Comparison of ENCODE assay signal across 8 cellular contexts in the genomic region with DNA sequence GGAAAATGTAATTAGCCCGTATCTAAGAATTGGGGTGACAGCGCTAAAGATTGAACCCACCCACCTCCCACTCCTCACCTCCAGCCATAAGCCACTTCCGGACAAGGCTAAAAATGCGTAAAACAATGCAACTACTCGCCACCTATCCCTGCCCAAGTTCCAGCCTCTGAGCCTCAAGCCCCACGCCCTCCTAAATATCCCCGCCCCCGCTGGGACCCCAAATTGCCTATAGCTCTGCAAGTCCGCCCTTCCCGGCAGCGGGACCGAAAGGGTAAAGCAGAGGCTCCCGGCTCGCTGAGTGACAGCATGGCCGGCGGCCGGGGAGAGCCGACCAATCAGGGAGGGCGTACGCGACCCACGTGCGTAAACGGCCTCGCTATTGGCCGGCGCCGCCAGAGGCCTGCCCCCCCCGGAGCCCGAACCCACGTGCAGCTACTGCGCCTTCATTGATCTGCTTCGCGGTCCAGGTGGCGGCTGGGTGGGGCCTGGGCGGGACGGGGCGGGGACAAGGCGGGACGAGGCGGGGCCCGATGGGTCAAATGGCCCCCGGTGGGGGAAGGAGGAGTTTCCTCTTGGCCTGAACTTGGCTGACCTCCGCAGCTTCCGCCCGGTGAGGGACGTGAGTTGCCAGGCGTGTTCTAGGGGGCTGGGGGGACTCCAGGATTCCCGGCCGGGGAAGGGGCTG. TPM values are rescaled to one million over a fixed set of nuclear protein-coding genes. Genes with fewer than 3 reads are reported as not detected.
A peak's percentile ranks its signal among the peaks of the same experiment; 100 is the strongest.
DNase-seq lines count a peak whose midpoint lies in the region; ATAC-seq and TF ChIP-seq lines count a peak whose summit lies in the region.

A gene (plus strand): TSS at position 564 of the 685 bp plus-strand sequence. CDS start 670 bp downstream, outside the sequence.

- H3K4me1 ChIP-seq in PC-3 (ENCODE audit: insufficient read depth, low read length) = no peaks in the 10 kb centered on the region
- peaks cover 57 to 74% (median 71%) of the 10 kb centered on the region in 4 donors for H3K4me1 ChIP-seq in esophagus muscularis mucosa

- H3K9me3 ChIP-seq in PC-3 (ENCODE audit: low read length) = no peaks in the 10 kb centered on the region
- no peaks in the 10 kb centered on the region for H3K9me3 ChIP-seq in esophagus muscularis mucosa

- intact Hi-C loops in PC-3 (cut with micrococcal nuclease) = no loop called here
- intact Hi-C loops in esophagus muscularis mucosa (cut with DNase I) = no loop called here

- H3K9me3 Mint-ChIP-seq in activated T-cell treated with anti-CD3 and anti-CD28 coated beads, Interleukin-2, amount 50 U/mL, for 24 hours = no peaks in the 10 kb centered on the region

- no peak for TF ChIP-seq POLR2A in esophagus muscularis mucosa (IDR thresholded peaks at IDR 0.05; ENCODE audit: low read depth)

- H3K27me3 ChIP-seq in PC-3 (ENCODE audit: low read length) = no peaks in the 10 kb centered on the region
- no peaks in the 10 kb centered on the region for H3K27me3 ChIP-seq in esophagus muscularis mucosa

- BruUV-seq in PC-3 (replicated peaks; lab: Mats Ljungman, UMichigan) = no TSS peak

- peak within 1 kb of the TSS; percentile 80 for H3K4me3 ChIP-seq in Jurkat, Clone E6-1 (ENCODE audit: low read length)
- H3K4me3 ChIP-seq in PC-3 (ENCODE audit: low read length) = peak within 1 kb of the TSS; percentile 86
- peak within 1 kb of the TSS; percentile 50 to 61 (median 52) for H3K4me3 ChIP-seq in esophagus muscularis mucosa

- H3K27ac Mint-ChIP-seq in activated T-cell treated with anti-CD3 and anti-CD28 coated beads, Interleukin-2, amount 50 U/mL, for 24 hours = peak within 1 kb of the TSS; percentile 91

- peak within 1 kb of the TSS; percentile 86 for H3K4me3 Mint-ChIP-seq in activated T-cell treated with anti-CD3 and anti-CD28 coated beads, Interleukin-2, amount 50 U/mL, for 24 hours

- peak within 1 kb of the TSS; percentile 94 for H3K4me2 ChIP-seq in PC-3 (ENCODE audit: low read length)

- H2AFZ ChIP-seq in PC-3 (ENCODE audit: low read length) = peak within 1 kb of the TSS; percentile 99

- peaks cover 9% of the 10 kb centered on the region for H3K27me3 Mint-ChIP-seq in activated T-cell treated with anti-CD3 and anti-CD28 coated beads, Interleukin-2, amount 50 U/mL, for 24 hours

- CTCF ChIA-PET in PC-3 (lab: Charles Lee) = interaction anchor here (0.6 kb wide), 2 partner anchors 8 to 24 kb away, joined by 3 read pairs; no protein-coding TSS in a partner anchor

- no peak within 1 kb of the TSS for H3K27ac ChIP-seq in PC-3 (ENCODE audit: low read length)
- H3K27ac ChIP-seq in esophagus muscularis mucosa (replicated peaks in 1 of 4) = peak within 1 kb of the TSS; percentile 61 to 67 (median 66)

- H3K36me3 ChIP-seq in PC-3 (ENCODE audit: low read depth, low read length) (no peaks in the 10 kb centered on the region), esophagus muscularis mucosa (no peaks in the 10 kb centered on the region)

- H3K36me3 Mint-ChIP-seq in activated T-cell treated with anti-CD3 and anti-CD28 coated beads, Interleukin-2, amount 50 U/mL, for 24 hours (ENCODE audit: low read depth) = peaks cover 2% of the 10 kb centered on the region

- no peak for TF ChIP-seq EP300 in esophagus muscularis mucosa (IDR thresholded peaks at IDR 0.05)

- peak; percentile 79 for DNase-seq in DMS53 treated with DMSO at 0.1 percent for 48 hours (lab: John Stamatoyannopoulos, UW; ENCODE audit: unreplicated experiment)
- peak; percentile 92 for DNase-seq in Jurkat, Clone E6-1 (ENCODE audit: low read depth, low spot score)
- DNase-seq in PC-3 = peak; percentile 91
- DNase-seq in activated T-cell treated with anti-CD3 and anti-CD28 coated beads, Interleukin-2, amount 50 U/mL, for 24 hours = peak; percentile 95
- peak; percentile 99 for DNase-seq in esophagus muscularis mucosa (ENCODE audit: extremely low spot score)
- peak; percentile 90 for DNase-seq in myocyte (ENCODE audit: low read depth)
- peak; percentile 79 for DNase-seq in stimulated activated CD8-positive, alpha-beta memory T cell treated with anti-CD3 and anti-CD28 coated beads, Interleukin-7, amount 100 ng/mL, for 24 hours (ENCODE audit: low read depth)

- WGBS in esophagus muscularis mucosa = 0% methylated on average over 5 of the region's 50 CpGs

- POLR2A ChIA-PET in PC-3 (lab: Charles Lee; ENCODE audit: unreplicated experiment) = no interaction called here

- no peaks in the 10 kb centered on the region for H3K79me2 ChIP-seq in PC-3 (ENCODE audit: low read length)

- H3K9ac ChIP-seq in PC-3 (ENCODE audit: low read length) = peak within 1 kb of the TSS; percentile 56

- peaks cover 19% of the 10 kb centered on the region for H3K4me1 Mint-ChIP-seq in activated T-cell treated with anti-CD3 and anti-CD28 coated beads, Interleukin-2, amount 50 U/mL, for 24 hours (ENCODE audit: low read depth)

- TF ChIP-seq CTCF in PC-3 (conservative IDR thresholded peaks at IDR 0.05; ENCODE audit: low read depth, low read length) (no peak), esophagus muscularis mucosa (IDR thresholded peaks at IDR 0.05) (peak in 1 of 3 experiments; percentile 12)

- no peaks in the 10 kb centered on the region for H3K9me2 ChIP-seq in PC-3 (replicated peaks; ENCODE audit: low read length)

- no peaks in the 10 kb centered on the region for H3F3A ChIP-seq in PC-3 (ENCODE audit: low read length, unreplicated experiment)

- H4K20me1 ChIP-seq in PC-3 (ENCODE audit: low read length) = no peaks in the 10 kb centered on the region

- ATAC-seq in GM21723 (IDR thresholded peaks at IDR 0.05; ENCODE audit: unreplicated experiment) = peak; percentile 84
- ATAC-seq in PC-3 = peak; percentile 98

RNA-seq across cellular contexts. Expression of the gene that starts here (rescaled TPM):
- polyA plus RNA-seq in Jurkat, Clone E6-1 (2012; ENCODE audit: insufficient read depth, insufficient read length) = 9.1 TPM
- total RNA-seq in PC-3 (2014; rRNA removed) (1.9 and 4.1 TPM in 2 replicates), esophagus muscularis mucosa (1 to 10 TPM in 1 of 4 donors, under 1 TPM in 2, not detected in 1; 0.75 to 1.2 (median 0.91) TPM), myocyte (not detected in 2 replicates)
- polyA plus RNA-seq in myocyte (2012) = 0.44 TPM

Comparison
In these comparisons a context has a peak if more than half of its experiments do, and no peak if none do; other contexts are left out.
1. Peak in DNase-seq in myocyte; RNA of the gene not detected or under 1 TPM.